In genomic region chr10:110141747-110142625, GRCh38 we compare ENCODE assay signal across 13 cellular contexts.
DNase-seq lines count a peak whose midpoint lies in the region; ATAC-seq and TF ChIP-seq lines count a peak whose summit lies in the region.
"Had no signal": no experiment of that assay in that cellular context is flagged by ENCODE, and none has a peak within 500 bp of the region (broad histone marks: within the 10 kb centered on the region; RNA-seq: fewer than 3 reads in every experiment).

No MANE protein-coding gene starts in this region.

- peaks cover 0 to 23% (median 2%) of the 10 kb centered on the region in 4 donors for H3K4me1 ChIP-seq in Peyer's patch
- H3K4me1 ChIP-seq in neutrophil (ENCODE audit: control insufficient read depth in 1 of 2, insufficient read depth in 1 of 2, low read depth in 1 of 2, low read length in 1 of 2): peaks cover 49 to 52% of the 10 kb centered on the region in 2 experiments
- H3K4me1 ChIP-seq in SJCRH30: no peaks in the 10 kb centered on the region
- peaks cover 7% of the 10 kb centered on the region for H3K4me1 ChIP-seq in neural progenitor cell

- H2AFZ ChIP-seq in neural progenitor cell (replicated peaks): no peak overlapping the region

- no peak overlapping the region for H3K4me3 Mint-ChIP-seq in neural progenitor cell
- H3K4me3 Mint-ChIP-seq in T-cell: no peak overlapping the region
- H3K4me3 Mint-ChIP-seq: naive B cell had no signal

- H3K27me3 Mint-ChIP-seq in neural progenitor cell (ENCODE audit: insufficient read depth, low read depth) (peaks cover 2% of the 10 kb centered on the region), T-cell (peaks cover 0 to 4% of the 10 kb centered on the region in 2 donors)

- POLR2A ChIA-PET in T-cell (lab: Charles Lee): interaction anchor here (0.6 kb wide), 4 partner anchors 20 to 61 kb away, joined by 3 to 7 read pairs (median 4); no protein-coding TSS in a partner anchor

- peak in 1 of 2 donors; percentile 35 for TF ChIP-seq POLR2A in Peyer's patch (IDR thresholded peaks at IDR 0.05)

- CTCF ChIA-PET in T-cell (lab: Charles Lee): interaction anchor here (0.5 to 1.2 kb wide), 11 partner anchors 49 to 490 kb away, joined by 3 to 6 read pairs (median 3); no protein-coding TSS in a partner anchor

- H3F3A ChIP-seq in neural progenitor cell (ENCODE audit: low read depth): peaks cover 12% of the 10 kb centered on the region

- H3K4me2 ChIP-seq in neural progenitor cell: no peak overlapping the region

- H3K4me3 ChIP-seq in Peyer's patch (no peak overlapping the region), neutrophil (ENCODE audit: low read depth in 1 of 2, low read length in 1 of 2) (peak overlapping the region; percentile 32 to 34), SJCRH30 (no peak overlapping the region), neural progenitor cell (no peak overlapping the region)

- H3K27ac ChIP-seq in Peyer's patch: peak overlapping the region in 3 of 4 donors; percentile 41 to 85 (median 83)
- peak overlapping the region; percentile 33 for H3K27ac ChIP-seq in epithelial cell of prostate
- peak overlapping the region; percentile 80 for H3K27ac ChIP-seq in neutrophil
- H3K27ac ChIP-seq in SJCRH30: no peak overlapping the region
- H3K27ac ChIP-seq in neural progenitor cell: no peak overlapping the region

- DNase-seq in HT1080 (ENCODE audit: low read depth): peak; percentile 21
- DNase-seq in Peyer's patch: peak in 2 of 3 donors; percentile 70 to 81
- DNase-seq in epithelial cell of prostate (ENCODE audit: low read depth, low spot score): no peak
- DNase-seq in SJCRH30: no peak
- DNase-seq in neural progenitor cell (ENCODE audit: low spot score): no peak
- DNase-seq in T-cell: no peak
- DNase-seq: activated CD8-positive, alpha-beta memory T cell treated with anti-CD3 and anti-CD28 coated beads, Interleukin-2, amount 50 U/mL, for 4 hours; aorta; naive B cell; NCI-H1048; NCI-H748 treated with DMSO at 0.1 percent for 48 hours had no signal

- H3K79me2 ChIP-seq in neural progenitor cell (ENCODE audit: low read depth): no peaks in the 10 kb centered on the region

- H3K27me3 ChIP-seq in Peyer's patch (no peaks in the 10 kb centered on the region), neutrophil (no peaks in the 10 kb centered on the region), SJCRH30 (no peaks in the 10 kb centered on the region), neural progenitor cell (no peaks in the 10 kb centered on the region)

- ATAC-seq in HG02970 (IDR thresholded peaks at IDR 0.05; ENCODE audit: low FRiP score, unreplicated experiment) (no peak), T-cell (replicated peaks in 1 of 4) (no peak)

- TF ChIP-seq CTCF in Peyer's patch (IDR thresholded peaks at IDR 0.05): no peak
- TF ChIP-seq CTCF in neutrophil (IDR thresholded peaks at IDR 0.05): no peak
- no peak for TF ChIP-seq CTCF in neural progenitor cell (IDR thresholded peaks at IDR 0.05)

- no peak overlapping the region for H3K27ac Mint-ChIP-seq in neural progenitor cell
- H3K27ac Mint-ChIP-seq in T-cell: no peak overlapping the region

- no peak overlapping the region for H3K9ac ChIP-seq in neural progenitor cell

- no peaks in the 10 kb centered on the region for H3K9me3 ChIP-seq in Peyer's patch
- H3K9me3 ChIP-seq in neutrophil: no peaks in the 10 kb centered on the region
- H3K9me3 ChIP-seq in SJCRH30 (replicated peaks): no peaks in the 10 kb centered on the region
- H3K9me3 ChIP-seq in neural progenitor cell (ENCODE audit: low read depth): no peaks in the 10 kb centered on the region

- H3K36me3 ChIP-seq in Peyer's patch (no peaks in the 10 kb centered on the region), neutrophil (no peaks in the 10 kb centered on the region), SJCRH30 (no peaks in the 10 kb centered on the region), neural progenitor cell (no peaks in the 10 kb centered on the region)

- peaks cover 8% of the 10 kb centered on the region for H3K4me1 Mint-ChIP-seq in neural progenitor cell
- peaks cover 36 to 39% (median 37%) of the 10 kb centered on the region in 3 donors for H3K4me1 Mint-ChIP-seq in T-cell

- H3K9me3 Mint-ChIP-seq in neural progenitor cell: no peaks in the 10 kb centered on the region
- H3K9me3 Mint-ChIP-seq in T-cell: no peaks in the 10 kb centered on the region
- H3K9me3 Mint-ChIP-seq: naive B cell had no signal

- no peaks in the 10 kb centered on the region for H4K20me1 ChIP-seq in neural progenitor cell (ENCODE audit: low read depth)

- H3K36me3 Mint-ChIP-seq in neural progenitor cell: no peaks in the 10 kb centered on the region
- H3K36me3 Mint-ChIP-seq in T-cell: no peaks in the 10 kb centered on the region
- H3K36me3 Mint-ChIP-seq: naive B cell had no signal

Comparison
In these comparisons a context has a peak if more than half of its experiments do, and no peak if none do; other contexts are left out.
1. DNase-seq: peak in HT1080 (single experiment) and Peyer's patch (2 of 3); none in epithelial cell of prostate (single experiment), SJCRH30 (0 of 2), neural progenitor cell (single experiment) and T-cell (0 of 34).
2. H3K27ac ChIP-seq: peak in Peyer's patch (3 of 4), epithelial cell of prostate (single experiment) and neutrophil (single experiment); none in SJCRH30 (single experiment) and neural progenitor cell (single experiment).
3. H3K4me3 ChIP-seq: peak in neutrophil (2 of 2); none in Peyer's patch (0 of 4), SJCRH30 (single experiment) and neural progenitor cell (single experiment).